In the genomic region with DNA sequence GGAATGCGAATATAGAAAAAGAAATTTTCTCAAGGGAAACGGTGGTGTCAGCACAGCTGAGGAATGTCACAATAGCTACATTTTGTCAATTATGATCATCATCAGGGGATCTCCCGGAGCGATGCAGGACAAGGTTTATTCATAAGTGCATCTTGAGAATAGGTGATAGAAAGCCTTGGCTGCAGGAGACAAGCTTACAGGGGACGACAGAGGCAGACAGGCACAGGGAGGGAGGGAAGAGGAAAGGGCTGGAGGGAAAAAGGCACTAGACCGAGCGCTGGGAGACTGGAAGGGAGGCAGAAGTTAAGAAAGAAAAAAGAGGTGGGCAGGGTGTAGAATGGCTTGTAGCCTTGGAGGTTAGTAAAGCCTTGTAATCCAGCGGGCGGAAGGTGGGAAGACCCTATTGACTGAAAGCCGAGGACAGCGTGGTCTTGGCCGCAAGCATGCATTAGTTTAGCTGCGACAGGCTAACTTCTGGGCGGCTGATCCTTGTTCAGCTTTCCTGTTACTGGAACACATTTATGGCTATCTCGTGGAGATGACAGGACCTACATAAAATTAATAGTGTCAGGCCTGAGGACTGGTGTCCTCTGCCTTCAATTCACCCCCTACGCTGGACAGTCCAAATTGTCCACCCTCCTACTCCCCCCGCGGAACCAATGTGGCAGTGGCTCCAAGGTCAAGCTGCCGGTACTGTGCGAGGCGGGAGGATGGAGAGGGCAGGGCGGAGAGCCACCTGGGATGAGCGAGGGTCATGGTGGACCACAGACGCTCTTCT, we compare ENCODE assay signal across 1 cellular context.
TF ChIP-seq lines count a peak whose summit lies in the region.

No MANE protein-coding gene starts in this region.

TF ChIP-seq in HCT116, 20 proteins besides CTCF, POLR2A, EP300 and RAD21 (continued from another document):
- TF ChIP-seq SP1 (IDR thresholded peaks at IDR 0.05; ENCODE audit: low read depth): no peak
- no peak for TF ChIP-seq ZNF274 (IDR thresholded peaks at IDR 0.05; ENCODE audit: low read depth, low read length)
- TF ChIP-seq, protein P1, sequence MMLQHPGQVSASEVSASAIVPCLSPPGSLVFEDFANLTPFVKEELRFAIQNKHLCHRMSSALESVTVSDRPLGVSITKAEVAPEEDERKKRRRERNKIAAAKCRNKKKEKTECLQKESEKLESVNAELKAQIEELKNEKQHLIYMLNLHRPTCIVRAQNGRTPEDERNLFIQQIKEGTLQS (IDR thresholded peaks at IDR 0.05): no peak
TF ChIP-seq in HCT116: peak in this region for 0.
